8 cellular contexts compared by ENCODE assay signal in the genomic region with DNA sequence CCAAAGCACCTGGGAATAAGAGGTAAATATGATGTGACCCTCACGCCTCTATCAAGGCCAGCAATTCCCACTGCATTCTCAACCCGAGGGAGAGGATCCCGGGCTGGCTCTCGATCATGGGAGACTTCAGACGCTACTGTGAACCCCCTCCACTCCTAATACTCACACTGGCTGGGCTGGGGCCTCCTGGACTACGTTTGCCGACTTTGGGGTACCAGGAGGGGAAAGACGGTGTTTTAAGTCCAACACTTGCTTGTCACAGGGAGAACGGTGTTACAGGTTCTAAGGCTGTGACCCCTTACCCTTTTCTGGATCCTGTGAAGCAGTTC. TPM values are rescaled to one million over a fixed set of nuclear protein-coding genes. Genes with fewer than 3 reads are reported as not detected.
DNase-seq lines count a peak whose midpoint lies in the region; ATAC-seq and TF ChIP-seq lines count a peak whose summit lies in the region.

No MANE protein-coding gene starts in this region.

- CTCF ChIA-PET in activated CD8-positive, alpha-beta T cell treated with anti-CD3 and anti-CD28 coated beads, Interleukin-2, amount 10 ng/mL, durations not matched to agents 7 days and 5 days (lab: Charles Lee) = interaction anchor here (1.4 to 3.8 kb wide), 3 partner anchors 36 to 89 kb away, joined by 8 to 13 read pairs (median 9); no protein-coding TSS in a partner anchor

- no peaks in the 10 kb centered on the region for H3K27me3 ChIP-seq in gastrocnemius medialis

- no peak for ATAC-seq in activated CD8-positive, alpha-beta T cell treated with anti-CD3 and anti-CD28 coated beads, Interleukin-2, amount 10 ng/mL, durations not matched to agents 7 days and 5 days
- peak; percentile 13 to 16 for ATAC-seq in left cardiac atrium
- ATAC-seq in gastrocnemius medialis = peak; percentile 14 to 17
- no peak for ATAC-seq in HG03442 (IDR thresholded peaks at IDR 0.05; ENCODE audit: unreplicated experiment)

- peaks cover 73% of the 10 kb centered on the region for H3K36me3 Mint-ChIP-seq in activated CD8-positive, alpha-beta T cell treated with anti-CD3 and anti-CD28 coated beads, Interleukin-2, amount 10 ng/mL, durations not matched to agents 7 days and 5 days (ENCODE audit: low read depth)

- H3K27ac Mint-ChIP-seq in activated CD8-positive, alpha-beta T cell treated with anti-CD3 and anti-CD28 coated beads, Interleukin-2, amount 10 ng/mL, durations not matched to agents 7 days and 5 days = peak overlapping the region; percentile 97

- no peaks in the 10 kb centered on the region for H3K9me3 ChIP-seq in gastrocnemius medialis

- no peak for TF ChIP-seq POLR2A in gastrocnemius medialis (IDR thresholded peaks at IDR 0.05)

- peak overlapping the region; percentile 95 to 98 (median 96) for H3K27ac ChIP-seq in gastrocnemius medialis

- peak overlapping the region; percentile 98 for H3K4me3 Mint-ChIP-seq in activated CD8-positive, alpha-beta T cell treated with anti-CD3 and anti-CD28 coated beads, Interleukin-2, amount 10 ng/mL, durations not matched to agents 7 days and 5 days

- no peaks in the 10 kb centered on the region for H3K9me3 Mint-ChIP-seq in activated CD8-positive, alpha-beta T cell treated with anti-CD3 and anti-CD28 coated beads, Interleukin-2, amount 10 ng/mL, durations not matched to agents 7 days and 5 days (ENCODE audit: insufficient read depth)

- H3K36me3 ChIP-seq in gastrocnemius medialis = peaks cover 0 to 22% of the 10 kb centered on the region in 2 donors

- H3K4me1 ChIP-seq in gastrocnemius medialis = peaks cover 39 to 48% of the 10 kb centered on the region in 2 donors

- peaks cover 55% of the 10 kb centered on the region for H3K4me1 Mint-ChIP-seq in activated CD8-positive, alpha-beta T cell treated with anti-CD3 and anti-CD28 coated beads, Interleukin-2, amount 10 ng/mL, durations not matched to agents 7 days and 5 days (ENCODE audit: low read depth)

- H3K4me3 ChIP-seq in gastrocnemius medialis = peak overlapping the region; percentile 78 to 99 (median 84)

- TF ChIP-seq CTCF in gastrocnemius medialis (IDR thresholded peaks at IDR 0.05 in 4 of 5, conservative IDR thresholded peaks at IDR 0.05 in 1 of 5) = no peak

- peak; percentile 38 for DNase-seq in NCI-H1694 treated with DMSO at 0.1 percent for 48 hours (lab: John Stamatoyannopoulos, UW)
- DNase-seq in NCI-H1694 (lab: John Stamatoyannopoulos, UW) = no peak
- no peak for DNase-seq in activated CD8-positive, alpha-beta T cell treated with anti-CD3 and anti-CD28 coated beads, Interleukin-2, amount 10 ng/mL, durations not matched to agents 7 days and 5 days
- DNase-seq in left cardiac atrium = no peak
- DNase-seq in gastrocnemius medialis = peak in 1 of 2 donors; percentile 43
- no peak for DNase-seq in OCI-M2 (lab: John Stamatoyannopoulos, UW; ENCODE audit: unreplicated experiment)
- no peak for DNase-seq in KG1 (lab: John Stamatoyannopoulos, UW)

- no peaks in the 10 kb centered on the region for H3K27me3 Mint-ChIP-seq in activated CD8-positive, alpha-beta T cell treated with anti-CD3 and anti-CD28 coated beads, Interleukin-2, amount 10 ng/mL, durations not matched to agents 7 days and 5 days (ENCODE audit: low read depth)

- in situ Hi-C loops in gastrocnemius medialis (cut with MboI; ENCODE audit: low sequenced_read_pairs in 4 of 4) = loop anchor here in 2 of 4 donors (10.0 kb wide), 2 partner anchors 80 to 90 kb away; a partner anchor contains a TSS

- POLR2A ChIA-PET in activated CD8-positive, alpha-beta T cell treated with anti-CD3 and anti-CD28 coated beads, Interleukin-2, amount 10 ng/mL, durations not matched to agents 7 days and 5 days (lab: Charles Lee) = interaction anchor here (1.1 to 6.9 kb wide), 6 partner anchors 8 to 96 kb away, joined by 5 to 119 read pairs (median 13); a partner anchor contains a TSS

- intact Hi-C loops in left cardiac atrium (cut with DNase I) = loop anchor here in 1 of 2 donors (2.0 to 10.0 kb wide), 2 partner anchors 38 to 80 kb away; a partner anchor contains a TSS
- intact Hi-C loops in gastrocnemius medialis (cut with DNase I; ENCODE audit: low total_unique reads) = loop anchor here (1.0 to 10.0 kb wide), 3 partner anchors 606 to 1000 kb away; a partner anchor contains a TSS

RNA-seq across cellular contexts. Expression of a gene that starts 0.5 kb away (rescaled TPM):
- 100 to 1,000 TPM; 793 to 820 TPM for total RNA-seq in activated CD8-positive, alpha-beta T cell treated with anti-CD3 and anti-CD28 coated beads, Interleukin-2, amount 10 ng/mL, durations not matched to agents 7 days and 5 days
- total RNA-seq in left cardiac atrium = 100 to 1,000 TPM; 516 to 593 TPM
- total RNA-seq in gastrocnemius medialis = 100 to 1,000 TPM; 225 to 438 (median 398) TPM

RNA-seq across cellular contexts. Expression of a gene that starts 27.5 kb away (rescaled TPM):
- 10 to 100 TPM; 56.8 to 60.4 TPM for total RNA-seq in activated CD8-positive, alpha-beta T cell treated with anti-CD3 and anti-CD28 coated beads, Interleukin-2, amount 10 ng/mL, durations not matched to agents 7 days and 5 days
- total RNA-seq in left cardiac atrium = 1 to 10 TPM; 2.7 to 5.6 TPM
- total RNA-seq in gastrocnemius medialis = 1 to 10 TPM; 3.2 to 5.9 (median 3.7) TPM

RNA-seq across cellular contexts. Expression of a gene that starts 36.5 kb away (rescaled TPM):
- 100 to 1,000 TPM; 273 to 290 TPM for total RNA-seq in activated CD8-positive, alpha-beta T cell treated with anti-CD3 and anti-CD28 coated beads, Interleukin-2, amount 10 ng/mL, durations not matched to agents 7 days and 5 days
- total RNA-seq in left cardiac atrium (100 to 1,000 TPM; 126 to 138 TPM), gastrocnemius medialis (10 to 100 TPM; 57.2 to 81.4 (median 69.3) TPM)

RNA-seq across cellular contexts. Expression of a gene that starts 38.5 kb away (rescaled TPM):
- 1 to 10 TPM; 2.1 to 4.0 TPM for total RNA-seq in activated CD8-positive, alpha-beta T cell treated with anti-CD3 and anti-CD28 coated beads, Interleukin-2, amount 10 ng/mL, durations not matched to agents 7 days and 5 days
- total RNA-seq in left cardiac atrium (1 to 10 TPM in 1 of 2 donors, under 1 TPM in 1; 0.84 to 1.4 TPM), gastrocnemius medialis (1 to 10 TPM in 3 of 4 donors, not detected in 1; 1.2 to 2.3 (median 1.6) TPM)

Comparison
In these comparisons a context has a peak if more than half of its experiments do, and no peak if none do; other contexts are left out.
1. ATAC-seq: peak in left cardiac atrium (2 of 2) and gastrocnemius medialis (2 of 2); none in activated CD8-positive, alpha-beta T cell treated with anti-CD3 and anti-CD28 coated beads, Interleukin-2, amount 10 ng/mL, durations not matched to agents 7 days and 5 days (single experiment) and HG03442 (single experiment).
2. RNA of a gene that starts 27.5 kb away (total RNA-seq): 56.8 to 60.4 TPM in activated CD8-positive, alpha-beta T cell treated with anti-CD3 and anti-CD28 coated beads, Interleukin-2, amount 10 ng/mL, durations not matched to agents 7 days and 5 days; 2.7 to 5.6 TPM in left cardiac atrium and 3.2 to 5.9 TPM in gastrocnemius medialis; every median in the first group is over 4 times any median in the second.